ENCODE assay signal across 7 cellular contexts in the genomic region with DNA sequence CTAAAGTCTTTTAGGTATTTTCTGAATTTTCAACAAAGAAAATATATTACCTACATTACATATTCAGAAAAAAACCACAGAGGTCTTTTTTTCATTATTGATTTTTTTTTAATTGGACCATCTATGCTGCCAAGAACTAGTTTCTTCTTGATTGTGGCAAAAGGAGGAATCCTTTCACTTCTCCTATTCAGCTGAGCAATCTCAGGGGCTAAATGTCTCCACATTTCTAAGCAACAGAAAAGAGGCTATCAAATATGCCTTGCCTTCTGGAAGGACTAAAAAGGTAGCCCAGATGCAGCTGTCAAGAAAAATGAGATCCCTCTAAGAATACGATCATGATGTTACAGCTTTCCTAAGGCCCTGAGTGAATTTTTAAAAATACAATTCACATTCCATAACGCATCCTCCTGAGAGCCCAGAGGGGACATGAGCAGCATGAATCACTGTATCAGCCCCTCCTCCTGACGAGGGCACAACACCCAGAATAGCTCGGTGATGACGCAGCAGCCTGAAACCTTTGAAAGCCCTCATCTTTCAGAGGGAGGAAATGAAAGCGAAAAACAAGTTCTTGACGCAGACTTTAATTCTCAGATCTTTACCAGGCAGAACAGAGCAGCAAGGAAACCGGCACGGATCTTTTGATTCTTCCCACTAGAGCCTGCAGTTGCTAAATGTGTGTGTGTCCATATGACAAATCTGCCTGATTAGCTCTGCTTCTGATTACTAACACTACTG. TPM values are rescaled to one million over a fixed set of nuclear protein-coding genes. Genes with fewer than 3 reads are reported as not detected.
A peak's percentile ranks its signal among the peaks of the same experiment; 100 is the strongest.
DNase-seq lines count a peak whose midpoint lies in the region; ATAC-seq and TF ChIP-seq lines count a peak whose summit lies in the region.

No MANE protein-coding gene starts in this region.

- TF ChIP-seq CTCF in OCI-LY7 (conservative IDR thresholded peaks at IDR 0.05; ENCODE audit: low read length): no peak

- H3K36me3 ChIP-seq in OCI-LY7 (ENCODE audit: insufficient read depth, low read length): peaks cover 72% of the 10 kb centered on the region

- peak overlapping the region; percentile 94 for H3K27ac Mint-ChIP-seq in activated T-cell treated with anti-CD3 and anti-CD28 coated beads, Interleukin-2, amount 50 U/mL, for 24 hours

- peak overlapping the region; percentile 60 for H3K4me3 ChIP-seq in OCI-LY7 (ENCODE audit: low read depth, low read length, poor library complexity, severe bottlenecking)

- peaks cover 41% of the 10 kb centered on the region for H3K4me1 Mint-ChIP-seq in activated T-cell treated with anti-CD3 and anti-CD28 coated beads, Interleukin-2, amount 50 U/mL, for 24 hours (ENCODE audit: low read depth)

- H3K9me3 ChIP-seq in OCI-LY7 (ENCODE audit: low read length): no peaks in the 10 kb centered on the region

- H3K9me3 Mint-ChIP-seq in activated T-cell treated with anti-CD3 and anti-CD28 coated beads, Interleukin-2, amount 50 U/mL, for 24 hours: no peaks in the 10 kb centered on the region

- peak overlapping the region; percentile 82 for H3K27ac ChIP-seq in OCI-LY7 (ENCODE audit: low read depth, low read length, poor library complexity, severe bottlenecking)

- H2AFZ ChIP-seq in OCI-LY7 (ENCODE audit: low read length): no peak overlapping the region

- peaks cover 73% of the 10 kb centered on the region; the same call in 1 of the 2 replicates for H3K79me2 ChIP-seq in OCI-LY7 (ENCODE audit: insufficient read depth, low read depth, low read length)

- H3K27me3 Mint-ChIP-seq in activated T-cell treated with anti-CD3 and anti-CD28 coated beads, Interleukin-2, amount 50 U/mL, for 24 hours: no peaks in the 10 kb centered on the region

- ATAC-seq in GM18909 (IDR thresholded peaks at IDR 0.05; ENCODE audit: poor library complexity, unreplicated experiment) (peak; percentile 90), HG03103 (IDR thresholded peaks at IDR 0.05; ENCODE audit: low read depth, unreplicated experiment) (peak; percentile 91), esophagus mucosa (peak; percentile 98)

- DNase-seq in OCI-LY7 (ENCODE audit: low spot score) (peak; percentile 92), myocyte (ENCODE audit: low read depth) (peak; percentile 97)
- peak; percentile 80 for DNase-seq in activated T-cell treated with anti-CD3 and anti-CD28 coated beads, Interleukin-2, amount 50 U/mL, for 24 hours
- peak; percentile 64 to 65 for DNase-seq in stimulated activated CD8-positive, alpha-beta memory T cell treated with anti-CD3 and anti-CD28 coated beads, Interleukin-7, amount 100 ng/mL, for 1 hour (ENCODE audit: low read depth in 2 of 2)

- BruUV-seq in OCI-LY7 (replicated peaks; lab: Mats Ljungman, UMichigan): TSS peak; percentile 65

- intact Hi-C loops in OCI-LY7 (cut with micrococcal nuclease; ENCODE audit: unreplicated experiment): loop anchor here (1.0 to 2.0 kb wide), 3 partner anchors 22 to 79 kb away; partner anchors contain the start of gene LRCH3

- H3K4me1 ChIP-seq in OCI-LY7 (ENCODE audit: insufficient read depth, low read length, poor library complexity, severe bottlenecking): peaks cover 66% of the 10 kb centered on the region

- CTCF ChIA-PET in OCI-LY7 (lab: Charles Lee; ENCODE audit: unreplicated experiment): interaction anchor here (0.6 to 1.2 kb wide), 3 partner anchors 12 to 105 kb away, joined by 3 to 4 read pairs (median 3); no protein-coding TSS in a partner anchor

- peak overlapping the region; percentile 73 for H3K4me2 ChIP-seq in OCI-LY7 (ENCODE audit: low read length)

- H4K20me1 ChIP-seq in OCI-LY7 (ENCODE audit: insufficient read depth, low read length): 0 out of 2 replicates have a peak, but pooled peaks cover 5% of the 10 kb centered on the region

- peak overlapping the region; percentile 71 for H3K4me3 Mint-ChIP-seq in activated T-cell treated with anti-CD3 and anti-CD28 coated beads, Interleukin-2, amount 50 U/mL, for 24 hours

- POLR2A ChIA-PET in OCI-LY7 (lab: Charles Lee): interaction anchor here (1.0 to 6.8 kb wide), 8 partner anchors 10 to 151 kb away, joined by 3 to 41 read pairs (median 4); partner anchors contain the start of genes LRCH3 and RUBCN

- H3K36me3 Mint-ChIP-seq in activated T-cell treated with anti-CD3 and anti-CD28 coated beads, Interleukin-2, amount 50 U/mL, for 24 hours (ENCODE audit: low read depth): peaks cover 39% of the 10 kb centered on the region

- H3K9me2 ChIP-seq in OCI-LY7 (ENCODE audit: insufficient read depth, low read length): no peaks in the 10 kb centered on the region

RNA-seq across cellular contexts. Expression of gene RUBCN, which starts 24.6 kb away (rescaled TPM):
- total RNA-seq in OCI-LY7 (2014; rRNA removed; shearing (Covaris generic)): 37.1 and 45.1 TPM in 2 replicates
- total RNA-seq in OCI-LY7 (2022): 48.4 and 56.7 TPM in 2 replicates
- 18.0 TPM for total RNA-seq in esophagus mucosa
- 24.5 and 25.7 TPM in 2 replicates for total RNA-seq in myocyte
- 13.0 TPM for polyA plus RNA-seq in myocyte (2012)

RNA-seq across cellular contexts. Expression of gene FYTTD1, which starts 37.5 kb away (rescaled TPM):
- total RNA-seq in OCI-LY7 (2014; rRNA removed; shearing (Covaris generic)): 47.6 and 63.8 TPM in 2 replicates
- 49.2 and 57.8 TPM in 2 replicates for total RNA-seq in OCI-LY7 (2022)
- 41.4 TPM for total RNA-seq in esophagus mucosa
- 103 and 107 TPM in 2 replicates for total RNA-seq in myocyte
- 30.9 TPM for polyA plus RNA-seq in myocyte (2012)

Comparison
In these comparisons a context has a peak if more than half of its experiments do, and no peak if none do; other contexts are left out.
1. Peak in every context shown above with its lines: DNase-seq, ATAC-seq, H3K4me3 ChIP-seq and H3K27ac ChIP-seq.